8 cellular contexts compared by ENCODE assay signal in the genomic region with DNA sequence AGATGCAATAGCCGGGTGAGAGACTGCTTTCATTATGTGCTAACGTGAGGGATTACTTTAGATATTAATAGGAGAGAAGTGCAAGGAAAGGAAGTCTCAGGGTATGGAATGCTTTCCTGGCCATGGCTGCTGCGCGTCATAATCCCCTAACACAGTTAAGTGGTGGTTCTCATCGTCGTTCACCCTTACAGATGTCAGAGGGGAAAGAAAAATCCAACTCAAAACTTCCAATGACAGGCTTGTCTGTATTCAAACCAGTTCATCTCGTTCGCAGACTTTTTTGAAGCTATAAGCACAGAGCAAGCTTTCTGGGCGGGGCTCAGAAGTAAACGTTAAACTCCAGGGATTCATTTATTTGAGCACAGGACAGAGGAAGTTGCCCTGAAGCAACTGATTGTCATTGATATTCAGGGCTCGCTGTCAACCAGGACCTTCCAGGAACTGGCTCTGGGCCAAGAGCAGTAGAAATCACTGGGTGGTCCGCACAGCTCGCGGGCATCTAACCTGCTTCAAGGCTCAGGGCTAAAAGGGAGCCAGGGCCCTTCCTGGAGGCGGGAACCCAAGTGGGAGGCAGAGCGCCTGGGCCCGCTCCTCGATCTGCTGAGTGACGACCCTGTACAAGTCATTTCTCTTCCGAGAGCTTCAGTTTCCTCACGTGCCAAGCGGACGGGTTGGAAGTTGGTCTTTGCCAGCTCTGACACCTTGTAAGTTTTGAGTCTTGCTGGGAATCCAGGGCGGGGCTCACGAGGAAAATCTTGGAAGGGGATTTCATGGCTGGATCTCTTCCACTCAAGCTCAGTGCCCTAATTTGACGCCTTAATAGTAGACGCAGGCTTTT.
DNase-seq lines count a peak whose midpoint lies in the region; ATAC-seq and TF ChIP-seq lines count a peak whose summit lies in the region.

No MANE protein-coding gene starts in this region.

- TF ChIP-seq CTCF in cardiac fibroblast (IDR thresholded peaks at IDR 0.05; ENCODE audit: low read depth, low read length), result no peak

- in situ Hi-C loops in KBM-7 (cut with MboI; ENCODE audit: low pct_unique_long_range_greater_than_20kb, low sequenced_read_pairs), result no loop called here

- ATAC-seq in stimulated activated naive CD8-positive, alpha-beta T cell treated with anti-CD3 and anti-CD28 coated beads, Interleukin-15, Interleukin-2, amounts not matched to agents 100 U/mL and 50 U/mL, for 24 hours, result no peak
- no peak for ATAC-seq in GM19351 (IDR thresholded peaks at IDR 0.05; ENCODE audit: unreplicated experiment)

- H3K4me3 ChIP-seq in cardiac fibroblast (replicated peaks in 1 of 2; ENCODE audit: low read depth in 2 of 2, low read length in 2 of 2), result peak overlapping the region; percentile 77

- DNase-seq in NCI-H2227 (lab: John Stamatoyannopoulos, UW; ENCODE audit: unreplicated experiment), result peak; percentile 26
- DNase-seq in NCI-H2227 treated with DMSO at 0.1 percent for 48 hours (lab: John Stamatoyannopoulos, UW), result no peak
- peak; percentile 33 for DNase-seq in NOMO-1 treated with DMSO at 0.1 percent for 48 hours (lab: John Stamatoyannopoulos, UW; ENCODE audit: unreplicated experiment)
- DNase-seq in cardiac fibroblast (ENCODE audit: low read depth in 2 of 2), result peak; percentile 74 to 78
- peak; percentile 75 for DNase-seq in islet precursor cell
- peak; percentile 25 for DNase-seq in stimulated activated naive CD8-positive, alpha-beta T cell treated with anti-CD3 and anti-CD28 coated beads, Interleukin-15, Interleukin-2, amounts not matched to agents 100 U/mL and 50 U/mL, for 24 hours
- DNase-seq in KBM-7, result no peak

Comparison
In these comparisons a context has a peak if more than half of its experiments do, and no peak if none do; other contexts are left out.
1. DNase-seq: peak in NCI-H2227 (single experiment), NOMO-1 treated with DMSO at 0.1 percent for 48 hours (single experiment), cardiac fibroblast (2 of 2), islet precursor cell (single experiment) and stimulated activated naive CD8-positive, alpha-beta T cell treated with anti-CD3 and anti-CD28 coated beads, Interleukin-15, Interleukin-2, amounts not matched to agents 100 U/mL and 50 U/mL, for 24 hours (single experiment); none in NCI-H2227 treated with DMSO at 0.1 percent for 48 hours (single experiment) and KBM-7 (single experiment).